In genomic region chr14:74956280-74957072, GRCh38 we compare ENCODE assay signal across 9 cellular contexts. TPM values are rescaled to one million over a fixed set of nuclear protein-coding genes. Genes with fewer than 3 reads are reported as not detected.
A peak's percentile ranks its signal among the peaks of the same experiment; 100 is the strongest.
DNase-seq lines count a peak whose midpoint lies in the region; ATAC-seq and TF ChIP-seq lines count a peak whose summit lies in the region.
"Had no signal": no experiment of that assay in that cellular context is flagged by ENCODE, and none has a peak within 500 bp of the region (broad histone marks: within the 10 kb centered on the region; RNA-seq: fewer than 3 reads in every experiment).

No MANE protein-coding gene starts in this region.

- H3K4me3 ChIP-seq in esophagus muscularis mucosa (peak overlapping the region in 3 of 4 donors; percentile 62 to 66 (median 65)), neuronal stem cell (ENCODE audit: low read length in 2 of 2) (no peak overlapping the region), gastrocnemius medialis (no peak overlapping the region)

- no TSS peak for BruUV-seq in Calu3 (replicated peaks; lab: Mats Ljungman, UMichigan)

- TF ChIP-seq POLR2A in esophagus muscularis mucosa (IDR thresholded peaks at IDR 0.05; ENCODE audit: low read depth) (no peak), gastrocnemius medialis (IDR thresholded peaks at IDR 0.05) (no peak)

- H3K9ac ChIP-seq in neuronal stem cell (ENCODE audit: low read depth, low read length, poor library complexity): peak overlapping the region; percentile 5

- H3K36me3 ChIP-seq in esophagus muscularis mucosa: peaks cover 0 to 4% (median 0%) of the 10 kb centered on the region in 4 donors
- no peaks in the 10 kb centered on the region for H3K36me3 ChIP-seq in neuronal stem cell (replicated peaks in 1 of 2; ENCODE audit: control insufficient read depth in 2 of 2, insufficient read depth in 2 of 2, low read length in 2 of 2)
- no peaks in the 10 kb centered on the region for H3K36me3 ChIP-seq in gastrocnemius medialis

- CTCF ChIA-PET in Calu3 (lab: Charles Lee): no interaction called here

- no peak for ATAC-seq in gastrocnemius medialis

- peaks cover 15% of the 10 kb centered on the region for H3K27me3 Mint-ChIP-seq in Calu3 (ENCODE audit: unreplicated experiment)
- H3K27me3 Mint-ChIP-seq in IgD-negative memory B cell: peaks cover 6% of the 10 kb centered on the region

- H3K23ac ChIP-seq in neuronal stem cell (ENCODE audit: low read depth, low read length, poor library complexity): no peak overlapping the region

- intact Hi-C loops in Calu3 (cut with micrococcal nuclease; ENCODE audit: unreplicated experiment) (no loop called here), esophagus muscularis mucosa (cut with DNase I) (no loop called here), gastrocnemius medialis (cut with DNase I; ENCODE audit: low total_unique reads) (no loop called here)

- H4K91ac ChIP-seq in neuronal stem cell (ENCODE audit: low read depth, low read length, poor library complexity): no peak overlapping the region

- H3K79me1 ChIP-seq in neuronal stem cell (ENCODE audit: low read depth, low read length): peaks cover 3% of the 10 kb centered on the region

- peak overlapping the region; percentile 44 for H2BK5ac ChIP-seq in neuronal stem cell (ENCODE audit: low read length)

- H3K4ac ChIP-seq in neuronal stem cell (ENCODE audit: low read length): no peak overlapping the region

- peak overlapping the region; percentile 88 for H2AK5ac ChIP-seq in neuronal stem cell (ENCODE audit: low read depth, low read length)

- WGBS in esophagus muscularis mucosa: 93% methylated on average over 20 of the region's 24 CpGs
- WGBS in neuronal stem cell (ENCODE audit: extremely low coverage in 2 of 2, insufficient read length in 2 of 2, insufficient replicate concordance in 1 of 2), 2 donors: no CpG with 5 or more reads among the region's 24 CpGs

- no peak for DNase-seq in Calu3
- DNase-seq in esophagus muscularis mucosa (ENCODE audit: extremely low spot score): no peak
- DNase-seq in neuronal stem cell (ENCODE audit: low spot score): no peak
- DNase-seq in gastrocnemius medialis: no peak
- DNase-seq in H4 (ENCODE audit: low spot score): no peak
- DNase-seq in NCI-H1436 (lab: John Stamatoyannopoulos, UW): no peak
- DNase-seq in hepatic stellate cell (ENCODE audit: low spot score): no peak
- DNase-seq: SIG-M5 had no signal

- H3K27ac Mint-ChIP-seq in Calu3 (ENCODE audit: unreplicated experiment) (no peak overlapping the region), IgD-negative memory B cell (peak overlapping the region in 1 of 3 donors; percentile 9)

- H3K27ac ChIP-seq in esophagus muscularis mucosa (replicated peaks in 1 of 4) (peak overlapping the region in 1 of 4 donors; percentile 67), neuronal stem cell (replicated peaks; ENCODE audit: low read length) (no peak overlapping the region), gastrocnemius medialis (no peak overlapping the region)

- H3K4me2 ChIP-seq in neuronal stem cell (ENCODE audit: insufficient read depth, low read length, poor library complexity, severe bottlenecking): no peak overlapping the region

- peak overlapping the region; percentile 6 for H3K18ac ChIP-seq in neuronal stem cell (ENCODE audit: low read length)

- TF ChIP-seq EP300 in esophagus muscularis mucosa (IDR thresholded peaks at IDR 0.05): no peak

- peaks cover 0 to 36% (median 0%) of the 10 kb centered on the region in 4 donors for H3K27me3 ChIP-seq in esophagus muscularis mucosa
- peaks cover 0 to 11% (median 0%) of the 10 kb centered on the region in 3 experiments for H3K27me3 ChIP-seq in neuronal stem cell (ENCODE audit: control insufficient read depth in 3 of 3, insufficient read depth in 3 of 3, low read depth in 1 of 3, low read length in 3 of 3)
- peaks cover 0 to 10% (median 3%) of the 10 kb centered on the region in 3 donors for H3K27me3 ChIP-seq in gastrocnemius medialis

- H3K14ac ChIP-seq in neuronal stem cell (ENCODE audit: low read length): peak overlapping the region; percentile 22

- in situ Hi-C loops in gastrocnemius medialis (cut with MboI; ENCODE audit: low sequenced_read_pairs in 4 of 4): no loop called here

- peak overlapping the region; percentile 38 for H2BK120ac ChIP-seq in neuronal stem cell (ENCODE audit: low read depth, low read length)

- H3K36me3 Mint-ChIP-seq in Calu3 (ENCODE audit: insufficient read depth, unreplicated experiment) (peaks cover 4% of the 10 kb centered on the region), IgD-negative memory B cell (peaks cover 2% of the 10 kb centered on the region)

- H4K8ac ChIP-seq in neuronal stem cell (ENCODE audit: low read depth, low read length): no peak overlapping the region

- H3K4me1 ChIP-seq in esophagus muscularis mucosa (peaks cover 28 to 45% (median 33%) of the 10 kb centered on the region in 4 donors), neuronal stem cell (ENCODE audit: control insufficient read depth in 2 of 2, insufficient read depth in 1 of 2, low read depth in 1 of 2, low read length in 2 of 2) (peaks cover 27 to 43% of the 10 kb centered on the region in 2 donors), gastrocnemius medialis (peaks cover 3 to 10% of the 10 kb centered on the region in 2 donors)

- TF ChIP-seq CTCF in Calu3 (IDR thresholded peaks at IDR 0.05; ENCODE audit: unreplicated experiment) (no peak), esophagus muscularis mucosa (IDR thresholded peaks at IDR 0.05) (no peak), gastrocnemius medialis (IDR thresholded peaks at IDR 0.05 in 4 of 5, conservative IDR thresholded peaks at IDR 0.05 in 1 of 5) (no peak)

- H3K9me3 ChIP-seq in esophagus muscularis mucosa: no peaks in the 10 kb centered on the region
- H3K9me3 ChIP-seq in neuronal stem cell (replicated peaks in 1 of 2; ENCODE audit: control insufficient read depth in 2 of 2, insufficient read depth in 1 of 2, low read depth in 1 of 2, low read length in 2 of 2): no peaks in the 10 kb centered on the region
- no peaks in the 10 kb centered on the region for H3K9me3 ChIP-seq in gastrocnemius medialis

- peak overlapping the region; percentile 88 for H2AFZ ChIP-seq in neuronal stem cell (ENCODE audit: low read length)

- H3K9me3 Mint-ChIP-seq in Calu3 (ENCODE audit: low read depth, unreplicated experiment): no peaks in the 10 kb centered on the region
- H3K9me3 Mint-ChIP-seq in IgD-negative memory B cell: no peaks in the 10 kb centered on the region

- H3K4me3 Mint-ChIP-seq in Calu3 (ENCODE audit: low read depth, unreplicated experiment) (peak overlapping the region; percentile 65), IgD-negative memory B cell (peak overlapping the region; percentile 2 to 81 (median 70))

- H3K4me1 Mint-ChIP-seq in Calu3 (ENCODE audit: low read depth, unreplicated experiment) (no peaks in the 10 kb centered on the region), IgD-negative memory B cell (peaks cover 0 to 3% (median 0%) of the 10 kb centered on the region in 3 donors)

- peak overlapping the region; percentile 53 for H2BK15ac ChIP-seq in neuronal stem cell (ENCODE audit: low read length)

- H2BK12ac ChIP-seq in neuronal stem cell (ENCODE audit: low read length): peak overlapping the region; percentile 65

RNA-seq across cellular contexts. Expression of gene PGF, which starts 1.1 kb away (rescaled TPM):
- total RNA-seq in Calu3 (2022) (1.2 and 2.1 TPM in 2 replicates), esophagus muscularis mucosa (10 to 100 TPM; 16.7 to 69.6 (median 18.4) TPM), gastrocnemius medialis (1 to 10 TPM; 2.2 to 7.8 (median 3.8) TPM)
- polyA plus RNA-seq in IgD-negative memory B cell: not detected
- polyA plus RNA-seq in neuronal stem cell (2013, experiment 1 of 2): 0.53 TPM
- polyA plus RNA-seq in neuronal stem cell (2013, experiment 2 of 2): 0.69 TPM
- 2.6 and 3.1 TPM in 2 replicates for total RNA-seq in H4 (2014; rRNA removed; shearing (Covaris generic))

RNA-seq across cellular contexts. Expression of gene RPS6KL1, which starts 33.4 kb away (rescaled TPM):
- 16.4 and 18.5 TPM in 2 replicates for total RNA-seq in Calu3 (2022)
- 1.4 TPM for polyA plus RNA-seq in IgD-negative memory B cell
- 1 to 10 TPM; 5.3 to 9.7 (median 7.7) TPM for total RNA-seq in esophagus muscularis mucosa
- polyA plus RNA-seq in neuronal stem cell (2013, experiment 1 of 2): 4.4 TPM
- 4.9 TPM for polyA plus RNA-seq in neuronal stem cell (2013, experiment 2 of 2)
- total RNA-seq in gastrocnemius medialis: 10 to 100 TPM; 11.7 to 34.4 (median 18.7) TPM
- total RNA-seq in H4 (2014; rRNA removed; shearing (Covaris generic)): not detected in 2 replicates

RNA-seq across cellular contexts. Expression of gene EIF2B2, which starts 46.2 kb away (rescaled TPM):
- total RNA-seq in Calu3 (2022) (41.2 and 42.9 TPM in 2 replicates), esophagus muscularis mucosa (10 to 100 TPM; 23.3 to 58.0 (median 45.9) TPM), gastrocnemius medialis (10 to 100 TPM; 42.7 to 79.0 (median 69.9) TPM)
- polyA plus RNA-seq in IgD-negative memory B cell: 29.2 TPM
- 27.5 TPM for polyA plus RNA-seq in neuronal stem cell (2013, experiment 1 of 2)
- 27.3 TPM for polyA plus RNA-seq in neuronal stem cell (2013, experiment 2 of 2)
- total RNA-seq in H4 (2014; rRNA removed; shearing (Covaris generic)): 51.0 and 90.5 TPM in 2 replicates

Comparison
In these comparisons a context has a peak if more than half of its experiments do, and no peak if none do; other contexts are left out.
1. H3K4me3 ChIP-seq: peak in esophagus muscularis mucosa (3 of 4); none in neuronal stem cell (0 of 2) and gastrocnemius medialis (0 of 4).